ENCODE assay signal across 8 cellular contexts in genomic region chr2:143110759-143111428, GRCh38. TPM values are rescaled to one million over a fixed set of nuclear protein-coding genes. Genes with fewer than 3 reads are reported as not detected.
DNase-seq lines count a peak whose midpoint lies in the region; ATAC-seq and TF ChIP-seq lines count a peak whose summit lies in the region.

No MANE protein-coding gene starts in this region.

- no peak for TF ChIP-seq EP300 in upper lobe of left lung (IDR thresholded peaks at IDR 0.05)

- H3K79me2 ChIP-seq in DOHH2 (ENCODE audit: control insufficient read depth, low read length) (no peaks in the 10 kb centered on the region), PC-9 (ENCODE audit: low read depth) (no peaks in the 10 kb centered on the region)

- H3K4me3 ChIP-seq in DOHH2 (ENCODE audit: low read length) (peak overlapping the region; percentile 13; the same call in 1 of the 2 replicates), PC-9 (no peak overlapping the region), fibroblast of villous mesenchyme (ENCODE audit: low read depth, low read length) (no peak overlapping the region), upper lobe of left lung (no peak overlapping the region)

- H3K4me1 ChIP-seq in DOHH2 (ENCODE audit: control insufficient read depth, low read length) = peaks cover 9% of the 10 kb centered on the region
- no peaks in the 10 kb centered on the region for H3K4me1 ChIP-seq in PC-9 (replicated peaks; ENCODE audit: insufficient read depth)
- peaks cover 0 to 3% (median 0%) of the 10 kb centered on the region in 4 donors for H3K4me1 ChIP-seq in upper lobe of left lung

- intact Hi-C loops in PC-9 (cut with micrococcal nuclease; ENCODE audit: unreplicated experiment) = loop anchor here (1.0 kb wide), 2 partner anchors 111 to 148 kb away; no protein-coding TSS in a partner anchor

- no peak overlapping the region for H3K27ac Mint-ChIP-seq in osteocyte (ENCODE audit: unreplicated experiment)

- no peak overlapping the region for H3K27ac ChIP-seq in DOHH2 (ENCODE audit: low read depth, low read length)
- H3K27ac ChIP-seq in PC-9 = no peak overlapping the region
- no peak overlapping the region for H3K27ac ChIP-seq in upper lobe of left lung

- no peaks in the 10 kb centered on the region for H4K20me1 ChIP-seq in DOHH2 (ENCODE audit: control insufficient read depth, insufficient read depth, low read depth, low read length)
- H4K20me1 ChIP-seq in PC-9 (ENCODE audit: insufficient read depth) = no peaks in the 10 kb centered on the region; the same call in 1 of the 2 replicates

- no peak overlapping the region for H2AFZ ChIP-seq in PC-9

- peak; percentile 91 for TF ChIP-seq CTCF in DOHH2 (IDR thresholded peaks at IDR 0.05; ENCODE audit: low read depth, low read length, poor library complexity, severe bottlenecking)
- peak; percentile 79 for TF ChIP-seq CTCF in PC-9 (conservative IDR thresholded peaks at IDR 0.05)
- TF ChIP-seq CTCF in fibroblast of villous mesenchyme (IDR thresholded peaks at IDR 0.05; ENCODE audit: insufficient read depth, low read depth, low read length) = peak; percentile 63
- peak; percentile 78 for TF ChIP-seq CTCF in osteocyte (IDR thresholded peaks at IDR 0.05)
- peak; percentile 43 to 69 (median 57) for TF ChIP-seq CTCF in upper lobe of left lung (IDR thresholded peaks at IDR 0.05)

- no peaks in the 10 kb centered on the region for H3K27me3 ChIP-seq in DOHH2 (ENCODE audit: control insufficient read depth, low read length)
- H3K27me3 ChIP-seq in PC-9 (ENCODE audit: insufficient read depth, low read depth) = no peaks in the 10 kb centered on the region
- no peaks in the 10 kb centered on the region for H3K27me3 ChIP-seq in upper lobe of left lung

- H3K9me3 ChIP-seq in DOHH2 (ENCODE audit: control insufficient read depth, insufficient read depth, low read length) (no peaks in the 10 kb centered on the region), PC-9 (ENCODE audit: insufficient read depth, low read depth) (no peaks in the 10 kb centered on the region), upper lobe of left lung (no peaks in the 10 kb centered on the region)

- H3K4me1 Mint-ChIP-seq in osteocyte (ENCODE audit: unreplicated experiment) = no peaks in the 10 kb centered on the region

- WGBS in upper lobe of left lung, 2 donors = 22 to 23% methylated on average over 6 of the region's 6 CpGs

- no peak for TF ChIP-seq POLR2A in upper lobe of left lung (IDR thresholded peaks at IDR 0.05)

- POLR2A ChIA-PET in PC-9 (lab: Charles Lee; ENCODE audit: unreplicated experiment) = interaction anchor here (0.7 kb wide), 1 partner anchor 148 kb away, joined by 5 read pairs; no protein-coding TSS in a partner anchor

- H3K9me2 ChIP-seq in DOHH2 (replicated peaks; ENCODE audit: control insufficient read depth, low read length) = no peaks in the 10 kb centered on the region
- H3K9me2 ChIP-seq in PC-9 (ENCODE audit: insufficient read depth) = no peaks in the 10 kb centered on the region

- no peaks in the 10 kb centered on the region for H3K9me3 Mint-ChIP-seq in osteocyte (ENCODE audit: unreplicated experiment)

- ATAC-seq in GM21526 (IDR thresholded peaks at IDR 0.05; ENCODE audit: low FRiP score, unreplicated experiment) (peak; percentile 95), upper lobe of left lung (ENCODE audit: low FRiP score in 2 of 2) (peak; percentile 57 to 78)

- H3K4me3 Mint-ChIP-seq in osteocyte (ENCODE audit: unreplicated experiment) = no peak overlapping the region

- peak in 60 of 76 experiments; percentile 0 to 73 (median 38) for DNase-seq in HUDEP-2 (lab: John Stamatoyannopoulos, UW; ENCODE audit: unreplicated experiment in 76 of 76)
- peak in 1 of 2 experiments; percentile 33 for DNase-seq in PC-9
- DNase-seq in activated T-helper 1 cell treated with Interleukin-2 at 50 U/mL for 16 hours (ENCODE audit: low read depth) = peak; percentile 23
- DNase-seq in fibroblast of villous mesenchyme (ENCODE audit: low read depth) = peak; percentile 59
- no peak for DNase-seq in osteocyte (ENCODE audit: extremely low spot score, unreplicated experiment)
- DNase-seq in upper lobe of left lung = peak in 1 of 2 donors; percentile 67

- CTCF ChIA-PET in PC-9 (lab: Charles Lee) = interaction anchor here (0.6 to 1.0 kb wide), 2 partner anchors 149 to 222 kb away, joined by 3 to 4 read pairs; no protein-coding TSS in a partner anchor

- H3K36me3 ChIP-seq in DOHH2 (ENCODE audit: control insufficient read depth, low read length) (no peaks in the 10 kb centered on the region), PC-9 (ENCODE audit: low read depth) (no peaks in the 10 kb centered on the region), upper lobe of left lung (no peaks in the 10 kb centered on the region)

- peak overlapping the region; percentile 43 for H3K4me2 ChIP-seq in DOHH2 (ENCODE audit: low read length)
- no peak overlapping the region for H3K4me2 ChIP-seq in PC-9

- peaks cover 2% of the 10 kb centered on the region for H3K36me3 Mint-ChIP-seq in osteocyte (ENCODE audit: unreplicated experiment)

- H3F3A ChIP-seq in DOHH2 (ENCODE audit: control insufficient read depth, insufficient read depth) = no peaks in the 10 kb centered on the region
- H3F3A ChIP-seq in PC-9 (ENCODE audit: insufficient read depth, low read depth) = no peaks in the 10 kb centered on the region

- BruUV-seq in PC-9 (replicated peaks; lab: Mats Ljungman, UMichigan) = no TSS peak

- H3K27me3 Mint-ChIP-seq in osteocyte (ENCODE audit: unreplicated experiment) = peaks cover 48% of the 10 kb centered on the region

RNA-seq across cellular contexts. Expression of gene ARHGAP15, which starts 18.3 kb away (rescaled TPM):
- total RNA-seq in PC-9 (2021) = not detected in 2 replicates
- total RNA-seq in fibroblast of villous mesenchyme = 0.43 TPM in 1 of 2 replicates, not detected in the other
- not detected in 2 replicates for total RNA-seq in osteocyte
- total RNA-seq in upper lobe of left lung = 10 to 100 TPM; 11.9 to 57.6 (median 17.5) TPM
